ENCODE assay signal across 1 cellular context in genomic region chr11:17388609-17389204, GRCh38.
TF ChIP-seq lines count a peak whose summit lies in the region.

TSS of gene KCNJ11 (minus strand) at chr11:17388659. CDS start at chr11:17388091, 568 bp downstream.

TF ChIP-seq in SK-N-SH treated with all-trans-retinoic acid at 6 μM for 48 hours, 23 proteins besides CTCF, POLR2A, EP300 and RAD21 (continued from another document):
- TF ChIP-seq POU6F1 (CRISPR knock-in tag; IDR thresholded peaks at IDR 0.05; ENCODE audit: borderline replicate concordance, low read depth), result no peak
- TF ChIP-seq BACH2 (CRISPR knock-in tag; IDR thresholded peaks at IDR 0.05; ENCODE audit: borderline replicate concordance), result no peak
- no peak for TF ChIP-seq ZNF70 (CRISPR knock-in tag; IDR thresholded peaks at IDR 0.05)
